Comparison of ENCODE assay signal across 17 cellular contexts in the genomic region with DNA sequence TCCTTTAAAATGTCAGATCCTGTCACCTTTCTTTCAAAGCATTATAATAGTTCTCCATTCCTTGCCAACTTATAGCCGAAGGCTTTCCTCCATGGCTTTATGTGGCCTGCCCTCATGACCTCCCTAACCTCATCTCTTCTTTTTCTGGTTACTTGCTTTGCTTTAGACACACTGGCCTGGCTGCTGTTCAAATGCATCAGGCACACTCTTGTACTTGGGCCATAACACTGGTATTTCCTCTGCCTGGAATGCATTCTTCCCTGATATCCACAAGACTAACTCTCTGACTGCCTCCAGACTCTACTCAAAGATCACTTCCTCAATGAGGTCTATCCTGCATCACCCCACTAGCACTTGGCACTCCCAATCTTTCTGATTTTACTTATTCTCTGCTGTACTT.
DNase-seq lines count a peak whose midpoint lies in the region; ATAC-seq and TF ChIP-seq lines count a peak whose summit lies in the region.
"Had no signal": no experiment of that assay in that cellular context is flagged by ENCODE, and none has a peak within 500 bp of the region (broad histone marks: within the 10 kb centered on the region; RNA-seq: fewer than 3 reads in every experiment).

No MANE protein-coding gene starts in this region.

- DNase-seq in ELR (ENCODE audit: low read depth) (peak; percentile 78), SK-MEL-5 (ENCODE audit: low read depth, low spot score) (peak; percentile 54), epidermal melanocyte (ENCODE audit: insufficient read length, low spot score) (peak; percentile 31), pulmonary artery endothelial cell (ENCODE audit: low read depth, low spot score) (peak; percentile 85), left ventricle myocardium inferior (no peak), NCI-H2171 (lab: John Stamatoyannopoulos, UW) (no peak), Kasumi-1 (lab: John Stamatoyannopoulos, UW) (no peak)
- DNase-seq: activated CD4-positive, alpha-beta T cell treated with anti-CD3 and anti-CD28 coated beads, Interleukin-2, amount 50 U/mL, for 1 hour; amygdala; CD4-positive, alpha-beta T cell; effector CD4-positive, alpha-beta T cell; heart left ventricle; naive B cell; NCI-H1436; NCI-H524 treated with DMSO at 0.1 percent for 48 hours; T-helper 17 cell had no signal

- no peaks in the 10 kb centered on the region for H3K4me1 ChIP-seq in left ventricle myocardium inferior
- H3K4me1 ChIP-seq: heart left ventricle had no signal

- H3K27me3 ChIP-seq in left ventricle myocardium inferior (ENCODE audit: low read depth), result no peaks in the 10 kb centered on the region
- H3K27me3 ChIP-seq: heart left ventricle had no signal

- intact Hi-C loops in left ventricle myocardium inferior (cut with micrococcal nuclease), result no loop called here

- no peaks in the 10 kb centered on the region for H3K9me3 ChIP-seq in left ventricle myocardium inferior (replicated peaks)

- no peak for ATAC-seq in HG03342 (IDR thresholded peaks at IDR 0.05; ENCODE audit: unreplicated experiment)
- ATAC-seq: heart left ventricle, T-helper 17 cell had no signal

- in situ Hi-C loops in SK-MEL-5 (cut with HindIII; ENCODE audit: low pct_unique_long_range_greater_than_20kb, low sequenced_read_pairs), result no loop called here

- no peaks in the 10 kb centered on the region for H3K36me3 ChIP-seq in left ventricle myocardium inferior
- H3K36me3 ChIP-seq: heart left ventricle had no signal

- TF ChIP-seq CTCF in left ventricle myocardium inferior (IDR thresholded peaks at IDR 0.05; ENCODE audit: borderline replicate concordance), result no peak

- no peak overlapping the region for H3K27ac ChIP-seq in left ventricle myocardium inferior (replicated peaks)
- H3K27ac ChIP-seq: heart left ventricle had no signal

- H3K4me3 ChIP-seq in left ventricle myocardium inferior, result no peak overlapping the region
- H3K4me3 ChIP-seq: heart left ventricle had no signal

Comparison
In these comparisons a context has a peak if more than half of its experiments do, and no peak if none do; other contexts are left out.
1. DNase-seq: peak in ELR (single experiment), SK-MEL-5 (single experiment), epidermal melanocyte (single experiment) and pulmonary artery endothelial cell (single experiment); none in left ventricle myocardium inferior (single experiment), NCI-H2171 (single experiment) and Kasumi-1 (0 of 2).